In the genomic region with DNA sequence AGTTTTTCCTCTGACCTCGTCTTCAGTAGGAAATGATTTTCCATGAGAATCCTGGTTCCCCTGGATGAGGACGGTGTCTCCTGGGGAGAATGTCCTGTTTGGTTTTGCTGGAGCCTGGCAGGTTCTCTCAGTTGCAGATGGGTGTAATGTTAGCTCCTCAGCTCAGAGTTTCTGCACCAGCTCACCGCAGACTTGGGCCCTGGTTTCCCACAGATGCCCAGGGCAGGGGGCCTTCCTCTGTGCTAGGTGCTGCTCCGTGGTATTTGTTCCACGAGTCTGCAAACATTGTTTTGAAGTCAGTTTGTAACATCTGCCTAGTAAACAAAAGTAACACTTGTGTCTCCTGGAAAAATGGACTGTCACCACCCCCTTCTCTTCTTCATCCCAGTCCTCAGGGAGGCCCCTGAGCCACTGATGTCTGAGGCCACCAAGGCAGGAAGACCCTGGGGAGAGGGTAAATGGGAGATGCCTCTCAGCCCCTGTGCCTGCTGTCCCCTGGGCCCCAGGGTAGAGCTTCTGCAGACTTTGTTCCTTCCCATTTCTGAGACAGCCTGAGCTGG, we compare ENCODE assay signal across 8 cellular contexts.
DNase-seq lines count a peak whose midpoint lies in the region; ATAC-seq and TF ChIP-seq lines count a peak whose summit lies in the region.
"Not testable (repeated sequence)": the region's sequence is repeated elsewhere in the genome, so short reads cannot be mapped to it uniquely, and the experiment has no call there.

No MANE protein-coding gene starts in this region.

- not testable (repeated sequence) for TF ChIP-seq POLR2A in spleen (IDR thresholded peaks at IDR 0.05)

- H3K27me3 Mint-ChIP-seq in activated CD8-positive, alpha-beta memory T cell treated with anti-CD3 and anti-CD28 coated beads, Interleukin-2, amount 10 ng/mL, durations not matched to agents 7 days and 5 days; effector memory CD8-positive, alpha-beta T cell: not testable (repeated sequence)

- peaks cover 26% of the 10 kb centered on the region for H3K4me1 Mint-ChIP-seq in activated CD8-positive, alpha-beta memory T cell treated with anti-CD3 and anti-CD28 coated beads, Interleukin-2, amount 10 ng/mL, durations not matched to agents 7 days and 5 days
- H3K4me1 Mint-ChIP-seq in effector memory CD8-positive, alpha-beta T cell (ENCODE audit: low read depth in 2 of 2), result peaks cover 20 to 26% of the 10 kb centered on the region in 2 donors

- H3K4me2 ChIP-seq in BLaER1, result peak overlapping the region; percentile 43

- not testable (repeated sequence) for H3K4me3 Mint-ChIP-seq in activated CD8-positive, alpha-beta memory T cell treated with anti-CD3 and anti-CD28 coated beads, Interleukin-2, amount 10 ng/mL, durations not matched to agents 7 days and 5 days; effector memory CD8-positive, alpha-beta T cell

- not testable (repeated sequence) for H3K9me3 Mint-ChIP-seq in activated CD8-positive, alpha-beta memory T cell treated with anti-CD3 and anti-CD28 coated beads, Interleukin-2, amount 10 ng/mL, durations not matched to agents 7 days and 5 days (ENCODE audit: low read depth); activated naive CD4-positive, alpha-beta T cell treated with anti-CD3 and anti-CD28 coated beads, Interleukin-2, amount 50 U/mL, for 72 hours; effector memory CD8-positive, alpha-beta T cell

- ATAC-seq in activated CD8-positive, alpha-beta memory T cell treated with anti-CD3 and anti-CD28 coated beads, Interleukin-2, amount 10 ng/mL, durations not matched to agents 7 days and 5 days; activated naive CD4-positive, alpha-beta T cell treated with anti-CD3 and anti-CD28 coated beads, Interleukin-2, amount 50 U/mL, for 72 hours; effector memory CD8-positive, alpha-beta T cell (replicated peaks): not testable (repeated sequence)

- 0 out of 2 replicates have a peak overlapping the region, but pooled peaks have one; percentile 6 for H3K27ac ChIP-seq in BLaER1
- not testable (repeated sequence) for H3K27ac ChIP-seq in spleen

- H3K9ac ChIP-seq in BLaER1, result not testable (repeated sequence)

- H3K9me3 ChIP-seq in BLaER1, spleen: not testable (repeated sequence)

- H3K36me3 Mint-ChIP-seq in activated CD8-positive, alpha-beta memory T cell treated with anti-CD3 and anti-CD28 coated beads, Interleukin-2, amount 10 ng/mL, durations not matched to agents 7 days and 5 days; activated naive CD4-positive, alpha-beta T cell treated with anti-CD3 and anti-CD28 coated beads, Interleukin-2, amount 50 U/mL, for 72 hours; effector memory CD8-positive, alpha-beta T cell (ENCODE audit: insufficient read depth): not testable (repeated sequence)

- not testable (repeated sequence) for H3K27ac Mint-ChIP-seq in activated CD8-positive, alpha-beta memory T cell treated with anti-CD3 and anti-CD28 coated beads, Interleukin-2, amount 10 ng/mL, durations not matched to agents 7 days and 5 days
- peak overlapping the region; percentile 1 to 25 for H3K27ac Mint-ChIP-seq in activated naive CD4-positive, alpha-beta T cell treated with anti-CD3 and anti-CD28 coated beads, Interleukin-2, amount 50 U/mL, for 72 hours
- peak overlapping the region; percentile 51 to 70 for H3K27ac Mint-ChIP-seq in effector memory CD8-positive, alpha-beta T cell

- H3K36me3 ChIP-seq in BLaER1, result peaks cover 24% of the 10 kb centered on the region; the same call in 1 of the 2 replicates
- peaks cover 0 to 30% (median 0%) of the 10 kb centered on the region in 6 donors for H3K36me3 ChIP-seq in spleen

- CTCF ChIA-PET in activated CD8-positive, alpha-beta memory T cell treated with anti-CD3 and anti-CD28 coated beads, Interleukin-2, amount 10 ng/mL, durations not matched to agents 7 days and 5 days (lab: Charles Lee), result not testable (repeated sequence)

- H4K20me1 ChIP-seq in BLaER1, result peaks cover 15% of the 10 kb centered on the region; the same call in 1 of the 2 replicates

- not testable (repeated sequence) for H3K4me3 ChIP-seq in BLaER1, spleen

- H3K4me1 ChIP-seq in BLaER1, result peaks cover 29% of the 10 kb centered on the region
- H3K4me1 ChIP-seq in spleen, result not testable (repeated sequence)

- intact Hi-C loops in spleen (cut with DNase I; ENCODE audit: low total_unique reads), result not testable (repeated sequence)

- DNase-seq in GDM1 (lab: John Stamatoyannopoulos, UW) (peak; percentile 23), NCI-H2171 (lab: John Stamatoyannopoulos, UW) (peak; percentile 25), islet precursor cell (peak; percentile 20), spleen (peak; percentile 29)
- DNase-seq in activated CD8-positive, alpha-beta memory T cell treated with anti-CD3 and anti-CD28 coated beads, Interleukin-2, amount 10 ng/mL, durations not matched to agents 7 days and 5 days, result peak; percentile 37
- not testable (repeated sequence) for DNase-seq in activated naive CD4-positive, alpha-beta T cell treated with anti-CD3 and anti-CD28 coated beads, Interleukin-2, amount 50 U/mL, for 72 hours (ENCODE audit: low spot score in 2 of 2); effector memory CD8-positive, alpha-beta T cell

- not testable (repeated sequence) for H3K27me3 ChIP-seq in BLaER1; spleen (replicated peaks in 1 of 7)

- TF ChIP-seq CTCF in spleen (IDR thresholded peaks at IDR 0.05 in 8 of 11, conservative IDR thresholded peaks at IDR 0.05 in 3 of 11), result not testable (repeated sequence)

- WGBS in spleen, 5 donors, result 27 to 64% (median 45%) methylated on average over 5 of the region's 5 CpGs
